Comparison of ENCODE assay signal across 1 cellular context in genomic region chr1:201955009-201955749, GRCh38.
A peak's percentile ranks its signal among the peaks of the same experiment; 100 is the strongest.
TF ChIP-seq lines count a peak whose summit lies in the region.

Gene TIMM17A, plus strand, starts transcription at chr1:201955503. Its CDS starts 24 bp downstream, at chr1:201955527.

TF ChIP-seq in K562, 482 proteins besides CTCF, POLR2A, EP300 and RAD21 (continued from another document and continues in another):
- 0 out of 2 replicates have a peak, but pooled peaks have one; percentile 37 for TF ChIP-seq RERE (CRISPR knock-in tag; IDR thresholded peaks at IDR 0.05; ENCODE audit: borderline replicate concordance)
- peak; percentile 83 for TF ChIP-seq PHB2 (IDR thresholded peaks at IDR 0.05; ENCODE audit: low read depth)
- peak; percentile 91 for TF ChIP-seq CHD2 (IDR thresholded peaks at IDR 0.05; ENCODE audit: low read depth, low read length)
- TF ChIP-seq FOS (IDR thresholded peaks at IDR 0.05; ENCODE audit: extremely low read depth, insufficient read length) = peak; percentile 87
- TF ChIP-seq BHLHE40 (IDR thresholded peaks at IDR 0.05; ENCODE audit: low read length) = peak; percentile 34
- peak; percentile 45 for TF ChIP-seq FIP1L1 (IDR thresholded peaks at IDR 0.05; ENCODE audit: low read depth, low read length, poor library complexity, severe bottlenecking)
- TF ChIP-seq ZNF197 (CRISPR knock-in tag; IDR thresholded peaks at IDR 0.05; ENCODE audit: low read depth) = 0 out of 2 replicates have a peak, but pooled peaks have one; percentile 30
- TF ChIP-seq BRD9 (IDR thresholded peaks at IDR 0.05; ENCODE audit: low read depth, partially characterized antibody) = peak; percentile 98
- TF ChIP-seq SRSF9 (IDR thresholded peaks at IDR 0.05; ENCODE audit: borderline replicate concordance, low read depth, low read length) = no peak
- TF ChIP-seq ASH1L (IDR thresholded peaks at IDR 0.05; ENCODE audit: borderline replicate concordance, low read depth, partially characterized antibody) = peak; percentile 75
- peak; percentile 99 for TF ChIP-seq RBBP5 (IDR thresholded peaks at IDR 0.05; ENCODE audit: borderline replicate concordance, insufficient read depth, low read length, poor library complexity, severe bottlenecking)
- TF ChIP-seq SIN3A (IDR thresholded peaks at IDR 0.05; ENCODE audit: borderline replicate concordance in 2 of 2, control insufficient read depth in 1 of 2, low read depth in 2 of 2, low read length in 2 of 2) = peak; percentile 54 to 91; a peak in 3 of 4 replicates
- TF ChIP-seq XRCC3 (IDR thresholded peaks at IDR 0.05) = no peak
- no peak for TF ChIP-seq KLF16 (IDR thresholded peaks at IDR 0.05)
- TF ChIP-seq ZNF639 (CRISPR knock-in tag; conservative IDR thresholded peaks at IDR 0.05 in 1 of 2, IDR thresholded peaks at IDR 0.05 in 1 of 2) = peak in 1 of 2 experiments; percentile 47; a peak in 1 of 4 replicates
- TF ChIP-seq ERF (CRISPR knock-in tag; IDR thresholded peaks at IDR 0.05) = no peak
- no peak for TF ChIP-seq BRF1 (IDR thresholded peaks at IDR 0.05; ENCODE audit: borderline replicate concordance, extremely low read depth, insufficient read length)
- 0 out of 2 replicates have a peak, but pooled peaks have one; percentile 32 for TF ChIP-seq ZBTB12 (CRISPR knock-in tag; IDR thresholded peaks at IDR 0.05)
- peak; percentile 18; the same call in 1 of the 2 replicates for TF ChIP-seq ZNF232 (CRISPR knock-in tag; IDR thresholded peaks at IDR 0.05)
- no peak for TF ChIP-seq FOXP4 (CRISPR knock-in tag; IDR thresholded peaks at IDR 0.05; ENCODE audit: borderline replicate concordance)
- no peak for TF ChIP-seq DACH1 (IDR thresholded peaks at IDR 0.05; ENCODE audit: partially characterized antibody)
- peak; percentile 92 for TF ChIP-seq THAP12 (CRISPR knock-in tag; IDR thresholded peaks at IDR 0.05)
- peak; percentile 72 for TF ChIP-seq HCFC1 (IDR thresholded peaks at IDR 0.05; ENCODE audit: low read depth, low read length)
- TF ChIP-seq MEIS2 (IDR thresholded peaks at IDR 0.05; ENCODE audit: partially characterized antibody) = no peak
- peak; percentile 61; the same call in 1 of the 2 replicates for TF ChIP-seq ZNF830 (CRISPR knock-in tag; IDR thresholded peaks at IDR 0.05)
- TF ChIP-seq SETDB1 (IDR thresholded peaks at IDR 0.05; ENCODE audit: low read length) = no peak
- no peak for TF ChIP-seq CBFA2T2 (conservative IDR thresholded peaks at IDR 0.05)
- TF ChIP-seq MLLT1 (IDR thresholded peaks at IDR 0.05) = peak; percentile 95
- TF ChIP-seq ZNF764 (CRISPR knock-in tag; IDR thresholded peaks at IDR 0.05; ENCODE audit: low read depth) = no peak
- TF ChIP-seq SMARCA5 (IDR thresholded peaks at IDR 0.05) = no peak; the same call in none of the 2 replicates
- TF ChIP-seq MYNN (IDR thresholded peaks at IDR 0.05) = peak; percentile 67
- no peak for TF ChIP-seq MYNN (CRISPR knock-in tag; IDR thresholded peaks at IDR 0.05)
- TF ChIP-seq MNT (conservative IDR thresholded peaks at IDR 0.05) = peak; percentile 94 to 95
- peak; percentile 70 for TF ChIP-seq JUND (IDR thresholded peaks at IDR 0.05; ENCODE audit: borderline replicate concordance, low read depth, low read length)
- TF ChIP-seq JUND (tag; IDR thresholded peaks at IDR 0.05; ENCODE audit: borderline replicate concordance, low read depth, low read length) = no peak; the same call in 1 of the 3 replicates
- no peak for TF ChIP-seq CLOCK (CRISPR knock-in tag; IDR thresholded peaks at IDR 0.05; ENCODE audit: borderline replicate concordance)
- 0 out of 2 replicates have a peak, but pooled peaks have one; percentile 42 for TF ChIP-seq ZNF707 (CRISPR knock-in tag; conservative IDR thresholded peaks at IDR 0.05)
- TF ChIP-seq SMARCC2 (IDR thresholded peaks at IDR 0.05; ENCODE audit: low read depth) = 0 out of 2 replicates have a peak, but pooled peaks have one; percentile 12
- 0 out of 2 replicates have a peak, but pooled peaks have one; percentile 87 for TF ChIP-seq PREB (CRISPR knock-in tag; IDR thresholded peaks at IDR 0.05)
- 0 out of 2 replicates have a peak, but pooled peaks have one; percentile 42 for TF ChIP-seq ZNF76 (CRISPR knock-in tag; IDR thresholded peaks at IDR 0.05; ENCODE audit: borderline replicate concordance)
- peak in 1 of 2 experiments; percentile 52; a peak in 2 of 4 replicates for TF ChIP-seq RCOR1 (IDR thresholded peaks at IDR 0.05; ENCODE audit: borderline replicate concordance in 1 of 2, low read depth in 2 of 2, low read length in 2 of 2)
